In the genomic region with DNA sequence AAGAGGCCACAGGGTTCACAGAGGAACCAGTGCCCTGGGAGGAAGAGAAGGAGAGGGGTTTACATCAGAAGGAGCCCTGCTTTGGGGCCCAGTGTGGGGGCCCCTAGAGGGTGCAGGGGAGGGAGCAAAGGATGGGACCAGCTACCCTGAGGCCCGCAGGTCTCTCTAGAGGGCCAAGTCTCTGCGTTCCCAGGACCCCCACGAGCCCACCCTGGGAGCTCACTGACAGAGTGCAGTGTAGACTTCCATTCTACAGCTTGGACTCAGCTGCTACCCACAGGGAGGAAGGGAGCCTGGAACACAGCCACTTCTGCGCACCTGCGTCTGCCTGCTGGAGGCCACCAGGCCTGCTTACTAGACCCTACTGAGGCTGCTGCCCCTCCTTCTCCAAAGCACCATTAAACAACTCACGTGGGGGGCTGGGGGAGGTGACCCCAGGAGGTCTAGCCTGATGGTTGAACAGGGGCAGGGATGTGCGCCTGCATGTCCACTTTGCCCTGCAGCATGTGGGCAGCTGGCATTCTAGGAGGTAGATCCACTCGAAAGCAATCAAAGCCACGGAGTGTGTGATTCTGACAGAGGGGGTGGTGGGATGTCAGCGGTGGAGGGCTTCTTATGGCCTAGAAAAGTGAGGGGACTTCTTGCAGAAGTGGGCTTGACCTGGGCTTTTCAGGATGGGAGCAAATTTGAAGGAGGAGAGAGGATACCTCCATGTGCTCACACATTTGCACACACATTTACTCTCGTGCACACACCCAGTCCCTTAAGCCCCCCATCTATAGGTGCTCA, we compare ENCODE assay signal across 13 cellular contexts.
DNase-seq lines count a peak whose midpoint lies in the region; ATAC-seq and TF ChIP-seq lines count a peak whose summit lies in the region.
"Had no signal": no experiment of that assay in that cellular context is flagged by ENCODE, and none has a peak within 500 bp of the region (broad histone marks: within the 10 kb centered on the region; RNA-seq: fewer than 3 reads in every experiment).

No MANE protein-coding gene starts in this region.

- no peak for ATAC-seq in HG03025 (IDR thresholded peaks at IDR 0.05; ENCODE audit: low FRiP score, unreplicated experiment)

- TF ChIP-seq CTCF in Loucy (conservative IDR thresholded peaks at IDR 0.05; ENCODE audit: low read length) (no peak), osteoblast (IDR thresholded peaks at IDR 0.05; ENCODE audit: extremely low read depth, low read depth, low read length) (no peak)

- peak overlapping the region; percentile 38 for H3K4me2 ChIP-seq in Loucy (ENCODE audit: low read depth, low read length, poor library complexity, severe bottlenecking)
- no peak overlapping the region for H3K4me2 ChIP-seq in osteoblast (ENCODE audit: insufficient read depth, low read length)

- peaks cover 60% of the 10 kb centered on the region for H3K4me1 Mint-ChIP-seq in dendritic cell treated with granulocyte-macrophage colony-stimulating factor and Interleukin-4, amounts not matched to agents 40 ng/mL and 50 ng/mL, for 4 days (ENCODE audit: low read depth)

- peaks cover 11% of the 10 kb centered on the region; the same call in 1 of the 2 replicates for H3F3A ChIP-seq in Loucy (ENCODE audit: low read depth)

- DNase-seq in SIG-M5 treated with dmso at 0.1 percent for 504 hours (lab: John Stamatoyannopoulos, UW; ENCODE audit: unreplicated experiment) (peak; percentile 39), SIG-M5 (lab: John Stamatoyannopoulos, UW) (no peak), osteoblast (ENCODE audit: insufficient read length, low spot score, missing footprints) (peak; percentile 21), GM19240 (ENCODE audit: insufficient read length, low spot score) (no peak), NCI-H82 (lab: John Stamatoyannopoulos, UW) (no peak)
- DNase-seq: activated CD4-positive, CD25-positive, alpha-beta regulatory T cell treated with anti-CD3 and anti-CD28 coated beads, Interleukin-2, amount 50 U/mL, for 72 hours; GDM1; GOT3; islet precursor cell; MM.1S had no signal

- H3K36me3 Mint-ChIP-seq in dendritic cell treated with granulocyte-macrophage colony-stimulating factor and Interleukin-4, amounts not matched to agents 40 ng/mL and 50 ng/mL, for 4 days (ENCODE audit: low read depth), result no peaks in the 10 kb centered on the region

- H3K9me3 ChIP-seq in Loucy (ENCODE audit: insufficient read depth, low read depth, low read length) (no peaks in the 10 kb centered on the region), osteoblast (ENCODE audit: low read depth, low read length) (no peaks in the 10 kb centered on the region)

- H3K9ac ChIP-seq in Loucy (ENCODE audit: low read depth, low read length, poor library complexity, severe bottlenecking), result peak overlapping the region; percentile 78

- peak overlapping the region; percentile 78 for H3K27ac Mint-ChIP-seq in dendritic cell treated with granulocyte-macrophage colony-stimulating factor and Interleukin-4, amounts not matched to agents 40 ng/mL and 50 ng/mL, for 4 days

- intact Hi-C loops in dendritic cell treated with granulocyte-macrophage colony-stimulating factor and Interleukin-4, amounts not matched to agents 40 ng/mL and 50 ng/mL, for 4 days (cut with micrococcal nuclease), result loop anchor here (10.0 kb wide), 1 partner anchor 281 kb away; no protein-coding TSS in a partner anchor

- peak overlapping the region; percentile 14 for H3K4me3 ChIP-seq in Loucy (ENCODE audit: low read length, poor library complexity, severe bottlenecking)
- H3K4me3 ChIP-seq in osteoblast (ENCODE audit: insufficient read depth, low read length), result no peak overlapping the region

- H3K4me1 ChIP-seq in Loucy (ENCODE audit: insufficient read depth, low read length, poor library complexity, severe bottlenecking), result peaks cover 88% of the 10 kb centered on the region
- peaks cover 18% of the 10 kb centered on the region for H3K4me1 ChIP-seq in osteoblast (ENCODE audit: insufficient read depth, low read length)

- H3K36me3 ChIP-seq in Loucy (ENCODE audit: insufficient read depth, low read length), result no peaks in the 10 kb centered on the region
- no peaks in the 10 kb centered on the region for H3K36me3 ChIP-seq in osteoblast (ENCODE audit: insufficient read depth, low read length)

- no peaks in the 10 kb centered on the region for H3K27me3 ChIP-seq in Loucy (ENCODE audit: insufficient read depth, low read length, poor library complexity, severe bottlenecking)
- H3K27me3 ChIP-seq in osteoblast (ENCODE audit: insufficient read depth, low read length), result no peaks in the 10 kb centered on the region

- H3K79me2 ChIP-seq in Loucy (ENCODE audit: insufficient read depth, low read length) (no peaks in the 10 kb centered on the region), osteoblast (ENCODE audit: insufficient read depth, low read length) (no peaks in the 10 kb centered on the region)

- H2AFZ ChIP-seq in Loucy (ENCODE audit: low read length) (peak overlapping the region; percentile 39; the same call in 1 of the 2 replicates), osteoblast (ENCODE audit: low read length) (no peak overlapping the region)

- H3K27ac ChIP-seq in osteoblast (ENCODE audit: low read depth, low read length), result no peak overlapping the region

- H3K9me2 ChIP-seq in Loucy (replicated peaks; ENCODE audit: low read depth, low read length), result no peaks in the 10 kb centered on the region

- H3K27me3 Mint-ChIP-seq in dendritic cell treated with granulocyte-macrophage colony-stimulating factor and Interleukin-4, amounts not matched to agents 40 ng/mL and 50 ng/mL, for 4 days, result no peaks in the 10 kb centered on the region

- H4K20me1 ChIP-seq in Loucy (ENCODE audit: insufficient read depth, low read length, poor library complexity, severe bottlenecking), result no peaks in the 10 kb centered on the region
- no peaks in the 10 kb centered on the region for H4K20me1 ChIP-seq in osteoblast (ENCODE audit: insufficient read depth, low read length)

- no peak overlapping the region for H3K4me3 Mint-ChIP-seq in dendritic cell treated with granulocyte-macrophage colony-stimulating factor and Interleukin-4, amounts not matched to agents 40 ng/mL and 50 ng/mL, for 4 days

- H3K9me3 Mint-ChIP-seq in dendritic cell treated with granulocyte-macrophage colony-stimulating factor and Interleukin-4, amounts not matched to agents 40 ng/mL and 50 ng/mL, for 4 days, result no peaks in the 10 kb centered on the region

Comparison
In these comparisons a context has a peak if more than half of its experiments do, and no peak if none do; other contexts are left out.
1. DNase-seq: peak in SIG-M5 treated with dmso at 0.1 percent for 504 hours (single experiment) and osteoblast (single experiment); none in SIG-M5 (single experiment), GM19240 (single experiment) and NCI-H82 (single experiment).